In genomic region chr11:27420722-27421572, GRCh38 we compare ENCODE assay signal across 1 cellular context.
TF ChIP-seq lines count a peak whose summit lies in the region.

No MANE protein-coding gene starts in this region.

TF ChIP-seq in K562, 482 proteins besides CTCF, POLR2A, EP300 and RAD21 (continued from another document and continues in another):
- TF ChIP-seq CBX5 (IDR thresholded peaks at IDR 0.05; ENCODE audit: borderline replicate concordance, low read depth): no peak
- peak; percentile 94 for TF ChIP-seq CEBPB (tag; IDR thresholded peaks at IDR 0.05)
- no peak for TF ChIP-seq RBM34 (IDR thresholded peaks at IDR 0.05; ENCODE audit: borderline replicate concordance, insufficient read depth, low read length)
- no peak for TF ChIP-seq RNF219 (CRISPR knock-in tag; IDR thresholded peaks at IDR 0.05)
- peak; percentile 99 for TF ChIP-seq CBFA2T2 (conservative IDR thresholded peaks at IDR 0.05)
- peak; percentile 67; the same call in 1 of the 2 replicates for TF ChIP-seq ZBTB40 (IDR thresholded peaks at IDR 0.05)
- TF ChIP-seq ZBTB40 (CRISPR knock-in tag; IDR thresholded peaks at IDR 0.05): no peak
- TF ChIP-seq RB1 (IDR thresholded peaks at IDR 0.05; ENCODE audit: low read depth): no peak
- TF ChIP-seq SMC3 (conservative IDR thresholded peaks at IDR 0.05; ENCODE audit: insufficient read depth, low read depth, low read length): no peak
- peak; percentile 84 for TF ChIP-seq CHAMP1 (IDR thresholded peaks at IDR 0.05)
- no peak for TF ChIP-seq ZNF696 (CRISPR knock-in tag; conservative IDR thresholded peaks at IDR 0.05)
- peak; percentile 75 for TF ChIP-seq BCOR (IDR thresholded peaks at IDR 0.05)
- TF ChIP-seq ZNF165 (CRISPR knock-in tag; IDR thresholded peaks at IDR 0.05; ENCODE audit: borderline replicate concordance): no peak
- no peak for TF ChIP-seq MIER1 (IDR thresholded peaks at IDR 0.05; ENCODE audit: low read depth)
- no peak for TF ChIP-seq ZNF707 (CRISPR knock-in tag; conservative IDR thresholded peaks at IDR 0.05)
- no peak for TF ChIP-seq SIN3A (IDR thresholded peaks at IDR 0.05; ENCODE audit: borderline replicate concordance in 2 of 2, control insufficient read depth in 1 of 2, low read depth in 2 of 2, low read length in 2 of 2)
- peak; percentile 99 for TF ChIP-seq DPF2 (IDR thresholded peaks at IDR 0.05)
- TF ChIP-seq GTF2B (IDR thresholded peaks at IDR 0.05; ENCODE audit: extremely low read depth, insufficient read length): no peak
- TF ChIP-seq FOXK1 (CRISPR knock-in tag; IDR thresholded peaks at IDR 0.05; ENCODE audit: borderline replicate concordance): no peak
- no peak for TF ChIP-seq SMAD2 (IDR thresholded peaks at IDR 0.05; ENCODE audit: low read depth, low read length)
- TF ChIP-seq NFATC3 (IDR thresholded peaks at IDR 0.05): peak; percentile 68; the same call in 1 of the 2 replicates
- TF ChIP-seq GABPB1 (CRISPR knock-in tag; IDR thresholded peaks at IDR 0.05): no peak
- no peak for TF ChIP-seq ZNF431 (CRISPR knock-in tag; IDR thresholded peaks at IDR 0.05)
- TF ChIP-seq, protein P1, sequence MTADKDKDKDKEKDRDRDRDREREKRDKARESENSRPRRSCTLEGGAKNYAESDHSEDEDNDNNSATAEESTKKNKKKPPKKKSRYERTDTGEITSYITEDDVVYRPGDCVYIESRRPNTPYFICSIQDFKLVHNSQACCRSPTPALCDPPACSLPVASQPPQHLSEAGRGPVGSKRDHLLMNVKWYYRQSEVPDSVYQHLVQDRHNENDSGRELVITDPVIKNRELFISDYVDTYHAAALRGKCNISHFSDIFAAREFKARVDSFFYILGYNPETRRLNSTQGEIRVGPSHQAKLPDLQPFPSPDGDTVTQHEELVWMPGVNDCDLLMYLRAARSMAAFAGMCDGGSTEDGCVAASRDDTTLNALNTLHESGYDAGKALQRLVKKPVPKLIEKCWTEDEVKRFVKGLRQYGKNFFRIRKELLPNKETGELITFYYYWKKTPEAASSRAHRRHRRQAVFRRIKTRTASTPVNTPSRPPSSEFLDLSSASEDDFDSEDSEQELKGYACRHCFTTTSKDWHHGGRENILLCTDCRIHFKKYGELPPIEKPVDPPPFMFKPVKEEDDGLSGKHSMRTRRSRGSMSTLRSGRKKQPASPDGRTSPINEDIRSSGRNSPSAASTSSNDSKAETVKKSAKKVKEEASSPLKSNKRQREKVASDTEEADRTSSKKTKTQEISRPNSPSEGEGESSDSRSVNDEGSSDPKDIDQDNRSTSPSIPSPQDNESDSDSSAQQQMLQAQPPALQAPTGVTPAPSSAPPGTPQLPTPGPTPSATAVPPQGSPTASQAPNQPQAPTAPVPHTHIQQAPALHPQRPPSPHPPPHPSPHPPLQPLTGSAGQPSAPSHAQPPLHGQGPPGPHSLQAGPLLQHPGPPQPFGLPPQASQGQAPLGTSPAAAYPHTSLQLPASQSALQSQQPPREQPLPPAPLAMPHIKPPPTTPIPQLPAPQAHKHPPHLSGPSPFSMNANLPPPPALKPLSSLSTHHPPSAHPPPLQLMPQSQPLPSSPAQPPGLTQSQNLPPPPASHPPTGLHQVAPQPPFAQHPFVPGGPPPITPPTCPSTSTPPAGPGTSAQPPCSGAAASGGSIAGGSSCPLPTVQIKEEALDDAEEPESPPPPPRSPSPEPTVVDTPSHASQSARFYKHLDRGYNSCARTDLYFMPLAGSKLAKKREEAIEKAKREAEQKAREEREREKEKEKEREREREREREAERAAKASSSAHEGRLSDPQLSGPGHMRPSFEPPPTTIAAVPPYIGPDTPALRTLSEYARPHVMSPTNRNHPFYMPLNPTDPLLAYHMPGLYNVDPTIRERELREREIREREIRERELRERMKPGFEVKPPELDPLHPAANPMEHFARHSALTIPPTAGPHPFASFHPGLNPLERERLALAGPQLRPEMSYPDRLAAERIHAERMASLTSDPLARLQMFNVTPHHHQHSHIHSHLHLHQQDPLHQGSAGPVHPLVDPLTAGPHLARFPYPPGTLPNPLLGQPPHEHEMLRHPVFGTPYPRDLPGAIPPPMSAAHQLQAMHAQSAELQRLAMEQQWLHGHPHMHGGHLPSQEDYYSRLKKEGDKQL (CRISPR knock-in tag; IDR thresholded peaks at IDR 0.05; ENCODE audit: borderline replicate concordance): no peak
- TF ChIP-seq GABPB2 (CRISPR knock-in tag; conservative IDR thresholded peaks at IDR 0.05): no peak
- TF ChIP-seq, protein P2, sequence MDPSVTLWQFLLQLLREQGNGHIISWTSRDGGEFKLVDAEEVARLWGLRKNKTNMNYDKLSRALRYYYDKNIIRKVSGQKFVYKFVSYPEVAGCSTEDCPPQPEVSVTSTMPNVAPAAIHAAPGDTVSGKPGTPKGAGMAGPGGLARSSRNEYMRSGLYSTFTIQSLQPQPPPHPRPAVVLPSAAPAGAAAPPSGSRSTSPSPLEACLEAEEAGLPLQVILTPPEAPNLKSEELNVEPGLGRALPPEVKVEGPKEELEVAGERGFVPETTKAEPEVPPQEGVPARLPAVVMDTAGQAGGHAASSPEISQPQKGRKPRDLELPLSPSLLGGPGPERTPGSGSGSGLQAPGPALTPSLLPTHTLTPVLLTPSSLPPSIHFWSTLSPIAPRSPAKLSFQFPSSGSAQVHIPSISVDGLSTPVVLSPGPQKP (CRISPR knock-in tag; IDR thresholded peaks at IDR 0.05): no peak
- TF ChIP-seq ILK (tag; IDR thresholded peaks at IDR 0.05; ENCODE audit: borderline replicate concordance, low read depth): no peak
- TF ChIP-seq NONO (IDR thresholded peaks at IDR 0.05; ENCODE audit: low read depth in 2 of 2, low read length in 1 of 2): no peak; a peak in 1 of 4 replicates
- TF ChIP-seq, protein P3, sequence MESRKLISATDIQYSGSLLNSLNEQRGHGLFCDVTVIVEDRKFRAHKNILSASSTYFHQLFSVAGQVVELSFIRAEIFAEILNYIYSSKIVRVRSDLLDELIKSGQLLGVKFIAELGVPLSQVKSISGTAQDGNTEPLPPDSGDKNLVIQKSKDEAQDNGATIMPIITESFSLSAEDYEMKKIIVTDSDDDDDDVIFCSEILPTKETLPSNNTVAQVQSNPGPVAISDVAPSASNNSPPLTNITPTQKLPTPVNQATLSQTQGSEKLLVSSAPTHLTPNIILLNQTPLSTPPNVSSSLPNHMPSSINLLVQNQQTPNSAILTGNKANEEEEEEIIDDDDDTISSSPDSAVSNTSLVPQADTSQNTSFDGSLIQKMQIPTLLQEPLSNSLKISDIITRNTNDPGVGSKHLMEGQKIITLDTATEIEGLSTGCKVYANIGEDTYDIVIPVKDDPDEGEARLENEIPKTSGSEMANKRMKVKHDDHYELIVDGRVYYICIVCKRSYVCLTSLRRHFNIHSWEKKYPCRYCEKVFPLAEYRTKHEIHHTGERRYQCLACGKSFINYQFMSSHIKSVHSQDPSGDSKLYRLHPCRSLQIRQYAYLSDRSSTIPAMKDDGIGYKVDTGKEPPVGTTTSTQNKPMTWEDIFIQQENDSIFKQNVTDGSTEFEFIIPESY (CRISPR knock-in tag; IDR thresholded peaks at IDR 0.05): no peak
- TF ChIP-seq HNRNPH1 (optimal IDR thresholded peaks at IDR 0.05; ENCODE audit: low read depth, low read length): no peak
- TF ChIP-seq NFYB (IDR thresholded peaks at IDR 0.05; ENCODE audit: extremely low read depth, insufficient read length): no peak
- TF ChIP-seq KLF10 (CRISPR knock-in tag; IDR thresholded peaks at IDR 0.05): no peak
- no peak for TF ChIP-seq RHOXF2B (CRISPR knock-in tag; conservative IDR thresholded peaks at IDR 0.05)
- TF ChIP-seq, protein P4, sequence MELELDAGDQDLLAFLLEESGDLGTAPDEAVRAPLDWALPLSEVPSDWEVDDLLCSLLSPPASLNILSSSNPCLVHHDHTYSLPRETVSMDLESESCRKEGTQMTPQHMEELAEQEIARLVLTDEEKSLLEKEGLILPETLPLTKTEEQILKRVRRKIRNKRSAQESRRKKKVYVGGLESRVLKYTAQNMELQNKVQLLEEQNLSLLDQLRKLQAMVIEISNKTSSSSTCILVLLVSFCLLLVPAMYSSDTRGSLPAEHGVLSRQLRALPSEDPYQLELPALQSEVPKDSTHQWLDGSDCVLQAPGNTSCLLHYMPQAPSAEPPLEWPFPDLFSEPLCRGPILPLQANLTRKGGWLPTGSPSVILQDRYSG (tag; conservative IDR thresholded peaks at IDR 0.05; ENCODE audit: low read depth): no peak
- no peak for TF ChIP-seq ZNF347 (CRISPR knock-in tag; IDR thresholded peaks at IDR 0.05; ENCODE audit: low read depth)
